ENCODE assay signal across 8 cellular contexts in genomic region chr20:25389858-25390537, GRCh38. TPM values are rescaled to one million over a fixed set of nuclear protein-coding genes. Genes with fewer than 3 reads are reported as not detected.
DNase-seq lines count a peak whose midpoint lies in the region; ATAC-seq and TF ChIP-seq lines count a peak whose summit lies in the region.

No MANE protein-coding gene starts in this region.

- H3K4me3 Mint-ChIP-seq in IgD-negative memory B cell: peak overlapping the region; percentile 76 to 92 (median 83)
- H3K4me3 Mint-ChIP-seq in stimulated activated naive B cell treated with anti-CD40 and anti-IgM and Interleukin-4, amounts not matched to agents 10 μg/mL and 1 μg/mL and 100 μg/mL, for 72 hours: peak overlapping the region; percentile 90 to 93

- TF ChIP-seq CTCF in WI38 (IDR thresholded peaks at IDR 0.05; ENCODE audit: low read depth, low read length): no peak
- TF ChIP-seq CTCF in coronary artery (IDR thresholded peaks at IDR 0.05): no peak

- H3K4me3 ChIP-seq in WI38 (ENCODE audit: low read depth, low read length): peak overlapping the region; percentile 89
- H3K4me3 ChIP-seq in coronary artery: peak overlapping the region; percentile 87

- no peaks in the 10 kb centered on the region for H3K9me3 Mint-ChIP-seq in IgD-negative memory B cell
- H3K9me3 Mint-ChIP-seq in stimulated activated naive B cell treated with anti-CD40 and anti-IgM and Interleukin-4, amounts not matched to agents 10 μg/mL and 1 μg/mL and 100 μg/mL, for 72 hours: no peaks in the 10 kb centered on the region

- peaks cover 14 to 21% (median 15%) of the 10 kb centered on the region in 3 donors for H3K4me1 Mint-ChIP-seq in IgD-negative memory B cell
- H3K4me1 Mint-ChIP-seq in stimulated activated naive B cell treated with anti-CD40 and anti-IgM and Interleukin-4, amounts not matched to agents 10 μg/mL and 1 μg/mL and 100 μg/mL, for 72 hours: peaks cover 7 to 26% of the 10 kb centered on the region in 2 donors

- peak; percentile 73 for DNase-seq in coronary artery (ENCODE audit: low spot score)
- DNase-seq in lung microvascular endothelial cell (ENCODE audit: low read depth in 2 of 2): peak; percentile 19 to 26
- peak; percentile 11 for DNase-seq in stimulated activated naive B cell treated with anti-CD40 and anti-IgM and Interleukin-4, amounts not matched to agents 10 μg/mL and 1 μg/mL and 100 μg/mL, for 72 hours
- DNase-seq in MV-4-11 (lab: John Stamatoyannopoulos, UW): no peak

- no peaks in the 10 kb centered on the region for H3K36me3 ChIP-seq in ES-I3 (ENCODE audit: insufficient read depth, low read length)

- H3K27me3 Mint-ChIP-seq in IgD-negative memory B cell: peaks cover 2% of the 10 kb centered on the region
- no peaks in the 10 kb centered on the region for H3K27me3 Mint-ChIP-seq in stimulated activated naive B cell treated with anti-CD40 and anti-IgM and Interleukin-4, amounts not matched to agents 10 μg/mL and 1 μg/mL and 100 μg/mL, for 72 hours

- ATAC-seq in GM21717 (IDR thresholded peaks at IDR 0.05; ENCODE audit: unreplicated experiment): peak; percentile 31
- ATAC-seq in stimulated activated naive B cell treated with anti-CD40 and anti-IgM and Interleukin-4, amounts not matched to agents 10 μg/mL and 1 μg/mL and 100 μg/mL, for 72 hours (replicated peaks): peak; percentile 19 to 22

- H3K27ac ChIP-seq in coronary artery: peak overlapping the region; percentile 78 to 84

- H3K9me3 ChIP-seq in ES-I3 (ENCODE audit: control insufficient read depth, insufficient read depth, low read length): no peaks in the 10 kb centered on the region

- H3K27ac Mint-ChIP-seq in IgD-negative memory B cell: peak overlapping the region in 2 of 3 donors; percentile 16 to 23
- H3K27ac Mint-ChIP-seq in stimulated activated naive B cell treated with anti-CD40 and anti-IgM and Interleukin-4, amounts not matched to agents 10 μg/mL and 1 μg/mL and 100 μg/mL, for 72 hours: no peak overlapping the region

- peak overlapping the region; percentile 90 for H3K9ac ChIP-seq in ES-I3 (ENCODE audit: low read depth, low read length)

- H3K4me1 ChIP-seq in ES-I3 (ENCODE audit: insufficient read depth, low read length): no peaks in the 10 kb centered on the region; the same call in 1 of the 2 replicates

- peaks cover 4% of the 10 kb centered on the region for H3K36me3 Mint-ChIP-seq in IgD-negative memory B cell
- peaks cover 6 to 10% of the 10 kb centered on the region in 2 donors for H3K36me3 Mint-ChIP-seq in stimulated activated naive B cell treated with anti-CD40 and anti-IgM and Interleukin-4, amounts not matched to agents 10 μg/mL and 1 μg/mL and 100 μg/mL, for 72 hours

RNA-seq across cellular contexts. Expression of gene ABHD12, which starts 0.6 kb away (rescaled TPM):
- 20.3 TPM for polyA plus RNA-seq in IgD-negative memory B cell
- total RNA-seq in lung microvascular endothelial cell: 20.0 and 23.2 TPM in 2 replicates

RNA-seq across cellular contexts. Expression of gene GINS1, which starts 17.5 kb away (rescaled TPM):
- polyA plus RNA-seq in IgD-negative memory B cell: 1.2 TPM
- 3.4 and 8.3 TPM in 2 replicates for total RNA-seq in lung microvascular endothelial cell
